In genomic region chr3:50154476-50154839, GRCh38 we compare ENCODE assay signal across 8 cellular contexts. TPM values are rescaled to one million over a fixed set of nuclear protein-coding genes. Genes with fewer than 3 reads are reported as not detected.
DNase-seq lines count a peak whose midpoint lies in the region; ATAC-seq and TF ChIP-seq lines count a peak whose summit lies in the region.

No MANE protein-coding gene starts in this region.

- ATAC-seq in GM21737 (IDR thresholded peaks at IDR 0.05; ENCODE audit: unreplicated experiment) (peak; percentile 14), GM18861 (IDR thresholded peaks at IDR 0.05; ENCODE audit: unreplicated experiment) (no peak)

- no peak for TF ChIP-seq POLR2A in Peyer's patch (IDR thresholded peaks at IDR 0.05)

- H3K27ac ChIP-seq in Peyer's patch: peak overlapping the region; percentile 37 to 83 (median 71)

- H3K4me1 ChIP-seq in Peyer's patch: peaks cover 0 to 50% (median 13%) of the 10 kb centered on the region in 4 donors

- TF ChIP-seq CTCF in GM12873 (IDR thresholded peaks at IDR 0.05; ENCODE audit: insufficient read depth, low read depth, low read length, missing control alignments): peak; percentile 32
- peak in 4 of 6 experiments; percentile 8 to 47 (median 28) for TF ChIP-seq CTCF in Peyer's patch (IDR thresholded peaks at IDR 0.05)
- no peak for TF ChIP-seq CTCF in foreskin fibroblast (IDR thresholded peaks at IDR 0.05; ENCODE audit: low read depth, low read length)

- DNase-seq in Peyer's patch (no peak), foreskin fibroblast (peak in 1 of 2 donors; percentile 44), retina (peak; percentile 73)
- no peak for DNase-seq in activated CD4-positive, alpha-beta T cell treated with anti-CD3 and anti-CD28 coated beads, Interleukin-2, amount 50 U/mL, for 4 hours
- no peak for DNase-seq in effector CD4-positive, alpha-beta T cell

- H3K36me3 ChIP-seq in Peyer's patch: no peaks in the 10 kb centered on the region

- H3K9me3 ChIP-seq in Peyer's patch: no peaks in the 10 kb centered on the region

- H3K4me3 ChIP-seq in Peyer's patch (peak overlapping the region; percentile 46 to 83 (median 74)), foreskin fibroblast (ENCODE audit: low read depth in 1 of 2, low read length in 2 of 2) (peak overlapping the region; percentile 24 to 37)

- no peaks in the 10 kb centered on the region for H3K27me3 ChIP-seq in Peyer's patch

RNA-seq across cellular contexts. Expression of gene SEMA3F, which starts 0.7 kb away (rescaled TPM):
- total RNA-seq in Peyer's patch: 10 to 100 TPM; 21.2 to 41.0 (median 23.2) TPM

RNA-seq across cellular contexts. Expression of gene GNAT1, which starts 37.0 kb away (rescaled TPM):
- not detected for total RNA-seq in Peyer's patch

RNA-seq across cellular contexts. Expression of gene SLC38A3, which starts 50.6 kb away (rescaled TPM):
- total RNA-seq in Peyer's patch: 1 to 10 TPM in 1 of 4 donors, not detected in 3; 1.3 TPM
